ENCODE assay signal across 12 cellular contexts in the genomic region with DNA sequence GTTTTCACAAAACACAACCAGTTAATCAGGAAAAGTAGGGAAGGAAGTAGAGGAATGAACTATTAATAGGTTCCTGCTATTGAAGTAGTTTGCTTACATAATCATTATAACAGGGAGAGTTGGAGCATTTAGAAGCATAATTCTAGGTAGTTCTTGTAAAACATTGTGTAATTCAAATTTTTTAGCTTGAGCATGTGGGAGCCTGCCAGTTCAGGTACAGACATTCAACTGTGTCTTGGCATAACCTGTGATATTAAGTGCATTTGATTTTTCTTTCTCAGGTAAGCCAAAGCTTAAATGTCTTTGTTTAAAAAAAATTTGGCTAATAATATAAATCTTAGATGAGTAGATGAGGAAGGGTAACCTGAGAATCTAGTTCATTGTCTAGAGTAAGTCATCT. TPM values are rescaled to one million over a fixed set of nuclear protein-coding genes. Genes with fewer than 3 reads are reported as not detected.
DNase-seq lines count a peak whose midpoint lies in the region; ATAC-seq and TF ChIP-seq lines count a peak whose summit lies in the region.
"Had no signal": no experiment of that assay in that cellular context is flagged by ENCODE, and none has a peak within 500 bp of the region (broad histone marks: within the 10 kb centered on the region; RNA-seq: fewer than 3 reads in every experiment).

No MANE protein-coding gene starts in this region.

- H3K4me2 ChIP-seq in DND-41 (ENCODE audit: insufficient read depth, low read length) (peak overlapping the region; percentile 74), IMR-90 (ENCODE audit: low read depth, low read length) (no peak overlapping the region)

- no peaks in the 10 kb centered on the region for H3K9me3 ChIP-seq in DND-41 (ENCODE audit: insufficient read depth, low read length, severe bottlenecking)
- H3K9me3 ChIP-seq in IMR-90 (ENCODE audit: control insufficient read depth, insufficient read depth, low read length), result no peaks in the 10 kb centered on the region
- H3K9me3 ChIP-seq in stomach, result no peaks in the 10 kb centered on the region
- H3K9me3 ChIP-seq: heart right ventricle, lower lobe of right lung, testis had no signal

- no peak overlapping the region for H3K4ac ChIP-seq in IMR-90 (ENCODE audit: low read depth, low read length)

- H3K4me3 ChIP-seq in DND-41 (ENCODE audit: low read depth in 1 of 2, low read length in 2 of 2) (peak overlapping the region in 1 of 2 experiments; percentile 93; a peak in 2 of 4 replicates), IMR-90 (ENCODE audit: insufficient read depth, low read depth, low read length) (no peak overlapping the region), stomach (peak overlapping the region in 2 of 4 donors; percentile 3 to 23)
- H3K4me3 ChIP-seq: heart right ventricle, lower lobe of right lung, testis had no signal

- intact Hi-C loops in IMR-90 (cut with micrococcal nuclease) (no loop called here), stomach (cut with DNase I; ENCODE audit: low total_unique reads) (no loop called here)

- no peak for TF ChIP-seq POLR2A in IMR-90 (IDR thresholded peaks at IDR 0.05; ENCODE audit: low read depth, low read length)
- no peak for TF ChIP-seq POLR2A in stomach (IDR thresholded peaks at IDR 0.05)

- H3K18ac ChIP-seq in IMR-90 (ENCODE audit: low read depth, low read length), result no peak overlapping the region

- no peak overlapping the region for H2BK15ac ChIP-seq in IMR-90 (ENCODE audit: low read depth, low read length)

- H2AK5ac ChIP-seq in IMR-90 (ENCODE audit: low read depth, low read length), result no peak overlapping the region

- no peak for ATAC-seq in DND-41 (ENCODE audit: insufficient read depth, low read depth)
- no peak for ATAC-seq in IMR-90 (ENCODE audit: low read depth)
- ATAC-seq in HG03025 (IDR thresholded peaks at IDR 0.05; ENCODE audit: low FRiP score, unreplicated experiment), result no peak
- ATAC-seq: heart right ventricle had no signal

- TF ChIP-seq RAD21 in IMR-90 (IDR thresholded peaks at IDR 0.05; ENCODE audit: low read length), result no peak

- H3K27ac ChIP-seq in DND-41 (ENCODE audit: low read length) (no peak overlapping the region), IMR-90 (ENCODE audit: insufficient read depth, low read length) (no peak overlapping the region), stomach (no peak overlapping the region)

- H4K8ac ChIP-seq in IMR-90 (ENCODE audit: low read depth in 2 of 2, low read length in 2 of 2), result no peak overlapping the region

- no peak overlapping the region for H2BK20ac ChIP-seq in IMR-90 (ENCODE audit: low read depth, low read length)

- H2BK5ac ChIP-seq in IMR-90 (ENCODE audit: low read depth, low read length, poor library complexity, severe bottlenecking), result no peak overlapping the region

- no peaks in the 10 kb centered on the region for H3K9me3 Mint-ChIP-seq in brain
- H3K9me3 Mint-ChIP-seq in nephron progenitor cell, result no peaks in the 10 kb centered on the region

- H4K20me1 ChIP-seq in DND-41 (ENCODE audit: insufficient read depth, low read length) (peaks cover 76% of the 10 kb centered on the region), IMR-90 (ENCODE audit: insufficient read depth, low read length) (peaks cover 73% of the 10 kb centered on the region)

- H3K27me3 ChIP-seq in DND-41 (ENCODE audit: insufficient read depth, low read length, poor library complexity) (no peaks in the 10 kb centered on the region), IMR-90 (ENCODE audit: control insufficient read depth, insufficient read depth, low read length) (no peaks in the 10 kb centered on the region), stomach (no peaks in the 10 kb centered on the region)
- H3K27me3 ChIP-seq: heart right ventricle, testis had no signal

- peaks cover 11 to 64% of the 10 kb centered on the region in 2 experiments; a peak in 3 of 4 replicates for H3K79me1 ChIP-seq in IMR-90 (ENCODE audit: low read depth in 1 of 2, low read length in 2 of 2)

- peak overlapping the region; percentile 98; the same call in 1 of the 2 replicates for H3K9ac ChIP-seq in DND-41 (ENCODE audit: low read depth, low read length)
- no peak overlapping the region for H3K9ac ChIP-seq in IMR-90 (ENCODE audit: low read depth, low read length)

- H3K27ac Mint-ChIP-seq in brain, result peak overlapping the region in 1 of 5 experiments; percentile 54
- no peak overlapping the region for H3K27ac Mint-ChIP-seq in nephron progenitor cell

- H3K36me3 ChIP-seq in DND-41 (ENCODE audit: insufficient read depth, low read length) (peaks cover 78% of the 10 kb centered on the region), IMR-90 (ENCODE audit: control insufficient read depth, insufficient read depth, low read length) (peaks cover 40% of the 10 kb centered on the region), stomach (peaks cover 46 to 70% (median 69%) of the 10 kb centered on the region in 4 donors)

- H3K14ac ChIP-seq in IMR-90 (replicated peaks; ENCODE audit: low read depth, low read length), result no peak overlapping the region

- H2AK9ac ChIP-seq in IMR-90 (replicated peaks; ENCODE audit: low read depth, low read length, poor library complexity), result no peak overlapping the region

- no peak overlapping the region for H4K91ac ChIP-seq in IMR-90 (ENCODE audit: insufficient read depth, low read depth, low read length)

- no TSS peak for BruUV-seq in IMR-90 (replicated peaks; lab: Mats Ljungman, UMichigan)

- CTCF ChIA-PET in IMR-90 (lab: Yijun Ruan, JAX), result no interaction called here

- H3K4me1 ChIP-seq in DND-41 (ENCODE audit: insufficient read depth, low read length) (peaks cover 82% of the 10 kb centered on the region), IMR-90 (ENCODE audit: control insufficient read depth, insufficient read depth, low read length) (peaks cover 2% of the 10 kb centered on the region; the same call in 1 of the 2 replicates), stomach (peaks cover 50 to 81% (median 70%) of the 10 kb centered on the region in 4 donors)

- DNase-seq in DND-41, result no peak
- no peak for DNase-seq in IMR-90
- no peak for DNase-seq in nephron progenitor cell
- DNase-seq in pons (ENCODE audit: low spot score), result no peak
- DNase-seq in stomach, result no peak
- DNase-seq: heart right ventricle, lower lobe of right lung, NCI-H1417 treated with DMSO at 0.1 percent for 48 hours, NCI-H526 treated with DMSO at 0.1 percent for 48 hours, testis had no signal

- H2AFZ ChIP-seq in DND-41 (ENCODE audit: low read depth, low read length), result no peak overlapping the region
- H2AFZ ChIP-seq in IMR-90 (replicated peaks; ENCODE audit: low read length, poor library complexity), result no peak overlapping the region

- no peak overlapping the region for H2BK120ac ChIP-seq in IMR-90 (ENCODE audit: low read depth, low read length)

- no peak overlapping the region for H4K5ac ChIP-seq in IMR-90 (ENCODE audit: low read depth, low read length)

- dilution Hi-C loops in IMR-90 (cut with HindIII; ENCODE audit: low sequenced_read_pairs, unreplicated experiment), result no loop called here

- POLR2A ChIA-PET in IMR-90 (lab: Charles Lee; ENCODE audit: unreplicated experiment), result interaction anchor here (0.5 kb wide), 1 partner anchor 10 kb away, joined by 6 read pairs; no protein-coding TSS in a partner anchor

- H3K9me1 ChIP-seq in IMR-90 (ENCODE audit: insufficient read depth, low read length), result peaks cover 17% of the 10 kb centered on the region

- H3K27me3 Mint-ChIP-seq in brain (peaks cover 12% of the 10 kb centered on the region), nephron progenitor cell (ENCODE audit: low read depth, poor library complexity) (no peaks in the 10 kb centered on the region)

- H3K23ac ChIP-seq in IMR-90 (ENCODE audit: low read depth, low read length), result 0 out of 2 replicates have a peak overlapping the region, but pooled peaks have one; percentile 24

- H3K36me3 Mint-ChIP-seq in brain (peaks cover 73% of the 10 kb centered on the region), nephron progenitor cell (ENCODE audit: low read depth) (peaks cover 66% of the 10 kb centered on the region)

- no peak overlapping the region for H3K56ac ChIP-seq in IMR-90 (ENCODE audit: extremely low read depth, insufficient read depth, low read length)

- in situ Hi-C loops in IMR-90 (cut with MboI; ENCODE audit: low sequenced_read_pairs), result no loop called here

- H3K79me2 ChIP-seq in DND-41 (ENCODE audit: insufficient read depth, low read length), result peaks cover 84% of the 10 kb centered on the region

- H3K4me3 Mint-ChIP-seq in brain (peak overlapping the region; percentile 74 to 100 (median 97)), nephron progenitor cell (peak overlapping the region; percentile 97)

- TF ChIP-seq EP300 in stomach (IDR thresholded peaks at IDR 0.05), result no peak

- H3K4me1 Mint-ChIP-seq in brain (peaks cover 71% of the 10 kb centered on the region), nephron progenitor cell (peaks cover 78% of the 10 kb centered on the region)

- TF ChIP-seq CTCF in DND-41 (IDR thresholded peaks at IDR 0.05; ENCODE audit: borderline replicate concordance, extremely low read depth, low read length, poor library complexity, severe bottlenecking), result no peak
- TF ChIP-seq CTCF in IMR-90 (conservative IDR thresholded peaks at IDR 0.05; ENCODE audit: low read depth, low read length), result no peak
- TF ChIP-seq CTCF in brain (conservative IDR thresholded peaks at IDR 0.05), result no peak
- TF ChIP-seq CTCF in nephron progenitor cell (IDR thresholded peaks at IDR 0.05), result no peak
- TF ChIP-seq CTCF in stomach (IDR thresholded peaks at IDR 0.05), result no peak

TF ChIP-seq in IMR-90, 13 proteins besides CTCF, POLR2A, EP300 and RAD21 (continues in another document):
- TF ChIP-seq MAZ (IDR thresholded peaks at IDR 0.05; ENCODE audit: borderline replicate concordance, low read depth, low read length) (no peak), RCOR1 (IDR thresholded peaks at IDR 0.05; ENCODE audit: insufficient replicate concordance, low read length) (no peak), CEBPB (IDR thresholded peaks at IDR 0.05; ENCODE audit: low read depth, low read length) (no peak), MXI1 (IDR thresholded peaks at IDR 0.05; ENCODE audit: borderline replicate concordance, low read depth, low read length) (no peak)
- TF ChIP-seq, protein P1, sequence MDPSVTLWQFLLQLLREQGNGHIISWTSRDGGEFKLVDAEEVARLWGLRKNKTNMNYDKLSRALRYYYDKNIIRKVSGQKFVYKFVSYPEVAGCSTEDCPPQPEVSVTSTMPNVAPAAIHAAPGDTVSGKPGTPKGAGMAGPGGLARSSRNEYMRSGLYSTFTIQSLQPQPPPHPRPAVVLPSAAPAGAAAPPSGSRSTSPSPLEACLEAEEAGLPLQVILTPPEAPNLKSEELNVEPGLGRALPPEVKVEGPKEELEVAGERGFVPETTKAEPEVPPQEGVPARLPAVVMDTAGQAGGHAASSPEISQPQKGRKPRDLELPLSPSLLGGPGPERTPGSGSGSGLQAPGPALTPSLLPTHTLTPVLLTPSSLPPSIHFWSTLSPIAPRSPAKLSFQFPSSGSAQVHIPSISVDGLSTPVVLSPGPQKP (IDR thresholded peaks at IDR 0.05; ENCODE audit: borderline replicate concordance, low read depth, low read length), result no peak

RNA-seq across cellular contexts. Expression of a gene that starts 3.4 kb away (rescaled TPM):
- total RNA-seq in IMR-90 (2012; rRNA removed) (88.3 and 94.3 TPM in 2 replicates), stomach (10 to 100 TPM in 4 of 5 donors, 1 to 10 TPM in 1; 9.9 to 50.5 (median 41.7) TPM)
- polyA plus RNA-seq in IMR-90 (2012; rRNA removed) (50.0 and 50.5 TPM in 2 replicates), brain (ENCODE audit: insufficient read depth, low read depth, low replicate concordance) (46.9 TPM), stomach (10 to 100 TPM; 25.7 to 29.8 (median 26.1) TPM)
- polyA plus RNA-seq in IMR-90 (2012; cell fraction: cytosol; rRNA removed), result 24.7 and 26.8 TPM in 2 replicates
- polyA plus RNA-seq in IMR-90 (2012; cell fraction: nucleus; rRNA removed; ENCODE audit: low replicate concordance), result 23.3 and 41.5 TPM in 2 replicates
